Comparison of ENCODE assay signal across 15 cellular contexts in the genomic region with DNA sequence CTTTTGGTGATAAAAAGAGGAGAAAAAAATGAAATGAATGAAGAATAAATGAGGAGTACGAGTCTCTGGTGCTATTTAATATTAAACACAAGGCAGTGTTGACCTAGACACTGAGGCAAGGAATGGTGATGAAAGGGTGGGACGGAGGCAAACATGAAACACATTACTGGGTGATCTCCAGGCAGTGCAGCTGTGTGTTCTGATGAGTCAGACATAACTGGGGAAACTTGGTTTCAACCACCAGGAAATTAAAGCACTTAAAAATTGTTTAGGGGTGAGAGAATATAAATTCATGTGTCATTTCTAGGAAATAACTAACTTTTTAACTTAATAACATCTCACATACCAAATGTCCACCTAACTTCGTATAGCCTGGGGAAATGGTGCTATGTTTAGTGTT. TPM values are rescaled to one million over a fixed set of nuclear protein-coding genes. Genes with fewer than 3 reads are reported as not detected.
DNase-seq lines count a peak whose midpoint lies in the region; ATAC-seq and TF ChIP-seq lines count a peak whose summit lies in the region.
"Had no signal": no experiment of that assay in that cellular context is flagged by ENCODE, and none has a peak within 500 bp of the region (broad histone marks: within the 10 kb centered on the region; RNA-seq: fewer than 3 reads in every experiment).

No MANE protein-coding gene starts in this region.

- H3K27ac ChIP-seq in heart left ventricle, result no peak overlapping the region
- H3K27ac ChIP-seq in right atrium auricular region, result no peak overlapping the region
- peak overlapping the region; percentile 29 for H3K27ac ChIP-seq in SJCRH30
- no peak overlapping the region for H3K27ac ChIP-seq in gastroesophageal sphincter
- H3K27ac ChIP-seq in testis, result no peak overlapping the region
- H3K27ac ChIP-seq: SK-N-MC had no signal

- TF ChIP-seq POLR2A in heart left ventricle (IDR thresholded peaks at IDR 0.05), result no peak
- no peak for TF ChIP-seq POLR2A in gastroesophageal sphincter (IDR thresholded peaks at IDR 0.05)
- no peak for TF ChIP-seq POLR2A in testis (IDR thresholded peaks at IDR 0.05)

- H3K36me3 ChIP-seq in heart left ventricle (no peaks in the 10 kb centered on the region), right atrium auricular region (no peaks in the 10 kb centered on the region), SJCRH30 (no peaks in the 10 kb centered on the region), gastroesophageal sphincter (no peaks in the 10 kb centered on the region), testis (ENCODE audit: low read depth, missing control alignments) (no peaks in the 10 kb centered on the region)

- peak in 4 of 5 donors; percentile 29 to 51 (median 47) for DNase-seq in heart left ventricle
- DNase-seq in right atrium auricular region (ENCODE audit: low spot score), result no peak
- DNase-seq in SJCRH30, result peak; percentile 34 to 48
- no peak for DNase-seq in testis
- no peak for DNase-seq in activated CD4-positive, alpha-beta T cell treated with anti-CD3 and anti-CD28 coated beads, Interleukin-2, amount 50 U/mL, for 1 hour
- DNase-seq: activated CD4-positive, alpha-beta T cell treated with anti-CD3 and anti-CD28 coated beads, Interleukin-2, amount 50 U/mL, for 48 hours; hypothalamus; natural killer cell; NCI-H2029; stimulated activated CD4-positive, alpha-beta T cell treated with anti-CD3 and anti-CD28 coated beads, Interleukin-4, amount 100 ng/mL, for 4 hours had no signal

- 53 to 58% (median 57%) methylated on average over 3 of the region's 3 CpGs for WGBS in heart left ventricle, 4 donors
- WGBS in gastroesophageal sphincter (ENCODE audit: low coverage in 1 of 2), 2 donors, result 37 to 39% methylated on average over 2 to 3 of the region's 3 CpGs
- 56 to 75% methylated on average over 3 of the region's 3 CpGs for WGBS in testis, 2 donors

- intact Hi-C loops in heart left ventricle (cut with DNase I) (no loop called here), testis (cut with DNase I; ENCODE audit: low total_unique reads) (no loop called here)

- TF ChIP-seq CTCF in heart left ventricle (IDR thresholded peaks at IDR 0.05) (no peak), right atrium auricular region (IDR thresholded peaks at IDR 0.05) (no peak), gastroesophageal sphincter (IDR thresholded peaks at IDR 0.05) (no peak), testis (IDR thresholded peaks at IDR 0.05) (no peak)

- H3K4me1 ChIP-seq in heart left ventricle, result peaks cover 0 to 13% (median 0%) of the 10 kb centered on the region in 12 donors
- H3K4me1 ChIP-seq in right atrium auricular region, result no peaks in the 10 kb centered on the region
- H3K4me1 ChIP-seq in SJCRH30, result peaks cover 22% of the 10 kb centered on the region
- H3K4me1 ChIP-seq in gastroesophageal sphincter, result no peaks in the 10 kb centered on the region
- H3K4me1 ChIP-seq in testis, result no peaks in the 10 kb centered on the region

- no peaks in the 10 kb centered on the region for H3K27me3 ChIP-seq in heart left ventricle
- no peaks in the 10 kb centered on the region for H3K27me3 ChIP-seq in right atrium auricular region
- H3K27me3 ChIP-seq in SJCRH30, result no peaks in the 10 kb centered on the region
- H3K27me3 ChIP-seq in gastroesophageal sphincter, result no peaks in the 10 kb centered on the region
- H3K27me3 ChIP-seq in testis, result no peaks in the 10 kb centered on the region

- no peak for TF ChIP-seq EP300 in gastroesophageal sphincter (IDR thresholded peaks at IDR 0.05)

- no peaks in the 10 kb centered on the region for H3K9me3 ChIP-seq in heart left ventricle
- no peaks in the 10 kb centered on the region for H3K9me3 ChIP-seq in right atrium auricular region
- H3K9me3 ChIP-seq in SJCRH30 (replicated peaks), result no peaks in the 10 kb centered on the region
- no peaks in the 10 kb centered on the region for H3K9me3 ChIP-seq in gastroesophageal sphincter
- H3K9me3 ChIP-seq in testis, result no peaks in the 10 kb centered on the region

- H3K4me3 ChIP-seq in heart left ventricle (no peak overlapping the region), right atrium auricular region (no peak overlapping the region), SJCRH30 (no peak overlapping the region), gastroesophageal sphincter (no peak overlapping the region), testis (no peak overlapping the region)
- H3K4me3 ChIP-seq: SK-N-MC had no signal

- ATAC-seq in heart left ventricle, result peak; percentile 89 to 99 (median 93)
- ATAC-seq in gastroesophageal sphincter, result peak; percentile 67
- no peak for ATAC-seq in GM18519 (IDR thresholded peaks at IDR 0.05; ENCODE audit: low FRiP score, unreplicated experiment)
- no peak for ATAC-seq in GM21723 (IDR thresholded peaks at IDR 0.05; ENCODE audit: unreplicated experiment)
- ATAC-seq: natural killer cell had no signal

RNA-seq across cellular contexts. Expression of gene CXCL6, which starts 19.7 kb away (rescaled TPM):
- total RNA-seq in heart left ventricle, result 1 to 10 TPM in 2 of 9 donors, under 1 TPM in 3, not detected in 4; 0.16 to 4.5 (median 0.83) TPM
- under 1 TPM; 0.11 to 0.71 TPM for polyA plus RNA-seq in heart left ventricle
- 1 to 10 TPM in 1 of 2 donors, under 1 TPM in 1; 0.44 to 2.4 TPM for total RNA-seq in right atrium auricular region
- 0.08 TPM in 1 of 2 replicates, not detected in the other for total RNA-seq in SJCRH30 (2014; rRNA removed; shearing (Covaris generic))
- 1 to 10 TPM in 1 of 4 donors, not detected in 3; 1.1 TPM for total RNA-seq in gastroesophageal sphincter
- 1 to 10 TPM; 1.2 to 1.7 TPM for total RNA-seq in testis
- 0.54 TPM for polyA plus RNA-seq in testis (ENCODE audit: insufficient read depth, low read depth, low replicate concordance)
- total RNA-seq: natural killer cell had no signal

RNA-seq across cellular contexts. Expression of gene PF4V1, which starts 36.3 kb away (rescaled TPM):
- under 1 TPM in 1 of 9 donors, not detected in 8; 0.93 TPM for total RNA-seq in heart left ventricle
- not detected for polyA plus RNA-seq in heart left ventricle
- not detected for total RNA-seq in right atrium auricular region
- not detected in 2 replicates for total RNA-seq in SJCRH30 (2014; rRNA removed; shearing (Covaris generic))
- not detected for total RNA-seq in gastroesophageal sphincter
- not detected for total RNA-seq in testis
- not detected for polyA plus RNA-seq in testis (ENCODE audit: insufficient read depth, low read depth, low replicate concordance)
- polyA plus RNA-seq: adipose tissue had no signal

RNA-seq across cellular contexts. Expression of gene CXCL1, which starts 52.4 kb away (rescaled TPM):
- total RNA-seq in heart left ventricle (10 to 100 TPM in 1 of 9 donors, 1 to 10 TPM in 5, under 1 TPM in 2, not detected in 1; 0.26 to 14.9 (median 1.5) TPM), right atrium auricular region (1 to 10 TPM; 6.9 to 8.5 TPM), gastroesophageal sphincter (10 to 100 TPM in 1 of 4 donors, 1 to 10 TPM in 2, not detected in 1; 1.6 to 10.5 (median 3.1) TPM), testis (under 1 TPM in 1 of 2 donors, not detected in 1; 0.74 TPM)
- polyA plus RNA-seq in heart left ventricle (1 to 10 TPM; 1.8 to 1.9 TPM), testis (ENCODE audit: insufficient read depth, low read depth, low replicate concordance) (1.5 TPM)
- total RNA-seq in SJCRH30 (2014; rRNA removed; shearing (Covaris generic)), result 0.23 TPM in 1 of 2 replicates, not detected in the other

Comparison
In these comparisons a context has a peak if more than half of its experiments do, and no peak if none do; other contexts are left out.
1. DNase-seq: peak in heart left ventricle (4 of 5) and SJCRH30 (2 of 2); none in right atrium auricular region (single experiment), testis (single experiment) and activated CD4-positive, alpha-beta T cell treated with anti-CD3 and anti-CD28 coated beads, Interleukin-2, amount 50 U/mL, for 1 hour (single experiment).
2. ATAC-seq: peak in heart left ventricle (4 of 4) and gastroesophageal sphincter (single experiment); none in GM18519 (single experiment) and GM21723 (single experiment).